ENCODE assay signal across 10 cellular contexts in genomic region chr1:224700915-224701531, GRCh38.
DNase-seq lines count a peak whose midpoint lies in the region; ATAC-seq and TF ChIP-seq lines count a peak whose summit lies in the region.
"Had no signal": no experiment of that assay in that cellular context is flagged by ENCODE, and none has a peak within 500 bp of the region (broad histone marks: within the 10 kb centered on the region; RNA-seq: fewer than 3 reads in every experiment).

No MANE protein-coding gene starts in this region.

- no peaks in the 10 kb centered on the region for H3K9me3 Mint-ChIP-seq in activated T-helper 17 cell treated with anti-CD3 and anti-CD28 coated beads, Interleukin-2, amount 50 U/mL, for 72 hours
- H3K9me3 Mint-ChIP-seq: memory B cell had no signal

- H3K27ac ChIP-seq in Panc1 (ENCODE audit: low read length) (no peak overlapping the region), esophagus squamous epithelium (no peak overlapping the region)
- H3K27ac ChIP-seq: upper lobe of left lung had no signal

- TF ChIP-seq CTCF in GM12865 (IDR thresholded peaks at IDR 0.05; ENCODE audit: insufficient read depth, low read depth, low read length, missing control alignments) (peak; percentile 69), Panc1 (IDR thresholded peaks at IDR 0.05) (peak; percentile 69), esophagus squamous epithelium (IDR thresholded peaks at IDR 0.05) (no peak)

- H3K27me3 ChIP-seq in H7 (ENCODE audit: control insufficient read depth, insufficient read depth, low read length) = no peaks in the 10 kb centered on the region
- H3K27me3 ChIP-seq in Panc1 (ENCODE audit: control insufficient read depth, insufficient read depth, low read length) = no peaks in the 10 kb centered on the region
- H3K27me3 ChIP-seq in esophagus squamous epithelium = no peaks in the 10 kb centered on the region
- H3K27me3 ChIP-seq: upper lobe of left lung had no signal

- no peaks in the 10 kb centered on the region for H3K36me3 Mint-ChIP-seq in activated T-helper 17 cell treated with anti-CD3 and anti-CD28 coated beads, Interleukin-2, amount 50 U/mL, for 72 hours (ENCODE audit: low read depth)
- H3K36me3 Mint-ChIP-seq: memory B cell had no signal

- no peak; the same call in 1 of the 2 replicates for ATAC-seq in Panc1
- no peak for ATAC-seq in activated T-helper 17 cell treated with anti-CD3 and anti-CD28 coated beads, Interleukin-2, amount 50 U/mL, for 72 hours (replicated peaks)

- H3K4me3 ChIP-seq in GM12865 (ENCODE audit: low read depth, low read length) (no peak overlapping the region), H7 (ENCODE audit: insufficient read depth, low read depth, low read length) (no peak overlapping the region), Panc1 (ENCODE audit: low read depth in 2 of 2, low read length in 2 of 2) (no peak overlapping the region), esophagus squamous epithelium (no peak overlapping the region)
- H3K4me3 ChIP-seq: upper lobe of left lung had no signal

- peak; percentile 73 for DNase-seq in GM12865 (ENCODE audit: low read depth)
- peak; percentile 69 for DNase-seq in H7
- no peak for DNase-seq in Panc1 (ENCODE audit: low read depth, low spot score)
- DNase-seq in iris pigment epithelial cell (ENCODE audit: low read depth) = peak; percentile 13
- DNase-seq in esophagus squamous epithelium (lab: John Stamatoyannopoulos, UW) = no peak
- no peak for DNase-seq in HK-2 (ENCODE audit: unreplicated experiment)
- DNase-seq in DMS79 treated with DMSO at 0.1 percent for 48 hours (lab: John Stamatoyannopoulos, UW) = no peak
- DNase-seq: upper lobe of left lung had no signal

- no peaks in the 10 kb centered on the region for H3K27me3 Mint-ChIP-seq in activated T-helper 17 cell treated with anti-CD3 and anti-CD28 coated beads, Interleukin-2, amount 50 U/mL, for 72 hours

- no peaks in the 10 kb centered on the region for H3K36me3 ChIP-seq in H7 (replicated peaks; ENCODE audit: control insufficient read depth, insufficient read depth, low read length)
- no peaks in the 10 kb centered on the region for H3K36me3 ChIP-seq in Panc1 (ENCODE audit: control insufficient read depth, insufficient read depth, low read length)
- no peaks in the 10 kb centered on the region for H3K36me3 ChIP-seq in esophagus squamous epithelium
- H3K36me3 ChIP-seq: upper lobe of left lung had no signal

- BruUV-seq in Panc1 (replicated peaks; lab: Mats Ljungman, UMichigan) = no TSS peak

- intact Hi-C loops in Panc1 (cut with micrococcal nuclease; ENCODE audit: unreplicated experiment) = no loop called here
- intact Hi-C loops in esophagus squamous epithelium (cut with DNase I) = no loop called here

- no peak overlapping the region for H3K27ac Mint-ChIP-seq in activated T-helper 17 cell treated with anti-CD3 and anti-CD28 coated beads, Interleukin-2, amount 50 U/mL, for 72 hours
- H3K27ac Mint-ChIP-seq: memory B cell had no signal

- no peaks in the 10 kb centered on the region for H3K9me3 ChIP-seq in Panc1 (ENCODE audit: control insufficient read depth, insufficient read depth, low read depth, low read length)
- H3K9me3 ChIP-seq in esophagus squamous epithelium = no peaks in the 10 kb centered on the region
- H3K9me3 ChIP-seq: upper lobe of left lung had no signal

- H3K4me3 Mint-ChIP-seq in activated T-helper 17 cell treated with anti-CD3 and anti-CD28 coated beads, Interleukin-2, amount 50 U/mL, for 72 hours = no peak overlapping the region
- H3K4me3 Mint-ChIP-seq: memory B cell had no signal

- POLR2A ChIA-PET in Panc1 (lab: Charles Lee) = no interaction called here

- CTCF ChIA-PET in Panc1 (lab: Charles Lee) = interaction anchor here (0.7 to 0.9 kb wide), 3 partner anchors 13 to 224 kb away, joined by 3 to 9 read pairs (median 5); no protein-coding TSS in a partner anchor

- no peak for TF ChIP-seq POLR2A in esophagus squamous epithelium (IDR thresholded peaks at IDR 0.05)

- WGBS in esophagus squamous epithelium, 2 donors = 62 to 86% methylated on average over 3 to 4 of the region's 4 CpGs

- H3K4me1 ChIP-seq in Panc1 (ENCODE audit: control insufficient read depth, insufficient read depth, low read length) (no peaks in the 10 kb centered on the region), esophagus squamous epithelium (no peaks in the 10 kb centered on the region)

- H3K4me1 Mint-ChIP-seq in activated T-helper 17 cell treated with anti-CD3 and anti-CD28 coated beads, Interleukin-2, amount 50 U/mL, for 72 hours = no peaks in the 10 kb centered on the region
- H3K4me1 Mint-ChIP-seq: memory B cell had no signal

- in situ Hi-C loops in Panc1 (cut with HindIII; ENCODE audit: low pct_unique_long_range_greater_than_20kb, low sequenced_read_pairs) = no loop called here

Comparison
In these comparisons a context has a peak if more than half of its experiments do, and no peak if none do; other contexts are left out.
1. DNase-seq: peak in GM12865 (single experiment), H7 (single experiment) and iris pigment epithelial cell (single experiment); none in Panc1 (single experiment), esophagus squamous epithelium (single experiment), HK-2 (single experiment) and DMS79 treated with DMSO at 0.1 percent for 48 hours (single experiment).
2. CTCF ChIP-seq: peak in GM12865 (single experiment) and Panc1 (single experiment); none in esophagus squamous epithelium (0 of 6).